ENCODE assay signal across 10 cellular contexts in genomic region chr1:66275083-66275482, GRCh38.
A peak's percentile ranks its signal among the peaks of the same experiment; 100 is the strongest.
DNase-seq lines count a peak whose midpoint lies in the region; ATAC-seq, FAIRE-seq and TF ChIP-seq lines count a peak whose summit lies in the region.
"Had no signal": no experiment of that assay in that cellular context is flagged by ENCODE, and none has a peak within 500 bp of the region (broad histone marks: within the 10 kb centered on the region; RNA-seq: fewer than 3 reads in every experiment).

No MANE protein-coding gene starts in this region.

- H3K9me3 Mint-ChIP-seq in activated CD4-positive, alpha-beta T cell treated with anti-CD3 and anti-CD28 coated beads for 36 hours (ENCODE audit: low read depth) = peaks cover 2% of the 10 kb centered on the region
- H3K9me3 Mint-ChIP-seq in dendritic cell treated with granulocyte-macrophage colony-stimulating factor and Interleukin-4, amounts not matched to agents 40 ng/mL and 50 ng/mL, for 4 days = no peaks in the 10 kb centered on the region
- no peaks in the 10 kb centered on the region for H3K9me3 Mint-ChIP-seq in stimulated activated effector memory CD8-positive, alpha-beta T cell treated with anti-CD3 and anti-CD28 coated beads, Interleukin-12 subunit alpha, Interleukin-12 subunit beta, amount 100 ng/mL, for 72 hours

- no peak overlapping the region for H3K4me3 ChIP-seq in OCI-LY3 (ENCODE audit: low read length)
- no peak overlapping the region for H3K4me3 ChIP-seq in adrenal gland
- no peak overlapping the region for H3K4me3 ChIP-seq in mesenchymal stem cell (ENCODE audit: insufficient read depth in 1 of 2, low read depth in 1 of 2, low read length in 2 of 2)
- H3K4me3 ChIP-seq in pancreas = no peak overlapping the region
- H3K4me3 ChIP-seq: sigmoid colon had no signal

- H4K8ac ChIP-seq in mesenchymal stem cell (ENCODE audit: low read length) = no peak overlapping the region

- no peak overlapping the region for H3K4ac ChIP-seq in mesenchymal stem cell (ENCODE audit: low read depth in 1 of 2, low read length in 2 of 2)

- no peaks in the 10 kb centered on the region for H3K36me3 ChIP-seq in OCI-LY3 (replicated peaks; ENCODE audit: low read depth, low read length)
- no peaks in the 10 kb centered on the region for H3K36me3 ChIP-seq in adrenal gland (replicated peaks in 1 of 2)
- H3K36me3 ChIP-seq in mesenchymal stem cell (ENCODE audit: control insufficient read depth in 1 of 2, insufficient read depth in 2 of 2, low read depth in 1 of 2, low read length in 2 of 2) = no peaks in the 10 kb centered on the region
- H3K36me3 ChIP-seq in pancreas = no peaks in the 10 kb centered on the region
- H3K36me3 ChIP-seq: sigmoid colon had no signal

- H3K36me3 Mint-ChIP-seq in activated CD4-positive, alpha-beta T cell treated with anti-CD3 and anti-CD28 coated beads for 36 hours (ENCODE audit: low read depth) = peaks cover 1% of the 10 kb centered on the region
- H3K36me3 Mint-ChIP-seq in dendritic cell treated with granulocyte-macrophage colony-stimulating factor and Interleukin-4, amounts not matched to agents 40 ng/mL and 50 ng/mL, for 4 days (ENCODE audit: low read depth) = no peaks in the 10 kb centered on the region
- peaks cover 20% of the 10 kb centered on the region for H3K36me3 Mint-ChIP-seq in stimulated activated effector memory CD8-positive, alpha-beta T cell treated with anti-CD3 and anti-CD28 coated beads, Interleukin-12 subunit alpha, Interleukin-12 subunit beta, amount 100 ng/mL, for 72 hours

- TF ChIP-seq CTCF in OCI-LY3 (IDR thresholded peaks at IDR 0.05; ENCODE audit: low read depth, low read length) (no peak), adrenal gland (IDR thresholded peaks at IDR 0.05) (no peak), pancreas (IDR thresholded peaks at IDR 0.05) (no peak)

- H2BK12ac ChIP-seq in mesenchymal stem cell (ENCODE audit: low read length in 2 of 2) = no peak overlapping the region

- H3K4me2 ChIP-seq in OCI-LY3 (ENCODE audit: low read length) (peak overlapping the region; percentile 84), mesenchymal stem cell (ENCODE audit: low read length, poor library complexity, severe bottlenecking) (no peak overlapping the region)

- H4K91ac ChIP-seq in mesenchymal stem cell (ENCODE audit: low read length) = no peak overlapping the region

- H3K27me3 ChIP-seq in OCI-LY3 (ENCODE audit: low read depth, low read length) (no peaks in the 10 kb centered on the region), adrenal gland (no peaks in the 10 kb centered on the region), mesenchymal stem cell (ENCODE audit: control insufficient read depth in 1 of 2, insufficient read depth in 1 of 2, low read length in 2 of 2) (no peaks in the 10 kb centered on the region), pancreas (no peaks in the 10 kb centered on the region)
- H3K27me3 ChIP-seq: sigmoid colon had no signal

- no peak overlapping the region for H2BK120ac ChIP-seq in mesenchymal stem cell (ENCODE audit: low read depth, low read length)

- H3K27ac ChIP-seq in OCI-LY3 (ENCODE audit: low read length) = peak overlapping the region; percentile 100
- H3K27ac ChIP-seq in adrenal gland = peak overlapping the region in 1 of 5 donors; percentile 65
- no peak overlapping the region for H3K27ac ChIP-seq in mesenchymal stem cell (ENCODE audit: low read length, poor library complexity, severe bottlenecking)
- H3K27ac ChIP-seq in pancreas = no peak overlapping the region

- H3K18ac ChIP-seq in mesenchymal stem cell (ENCODE audit: low read depth in 1 of 2, low read length in 2 of 2) = no peak overlapping the region

- H3K9me3 ChIP-seq in OCI-LY3 (ENCODE audit: insufficient read depth, low read length) (no peaks in the 10 kb centered on the region), adrenal gland (replicated peaks in 1 of 3) (no peaks in the 10 kb centered on the region), mesenchymal stem cell (ENCODE audit: control insufficient read depth, low read length) (no peaks in the 10 kb centered on the region), pancreas (no peaks in the 10 kb centered on the region)
- H3K9me3 ChIP-seq: sigmoid colon had no signal

- no peak overlapping the region for H3K4me3 Mint-ChIP-seq in activated CD4-positive, alpha-beta T cell treated with anti-CD3 and anti-CD28 coated beads for 36 hours
- H3K4me3 Mint-ChIP-seq in dendritic cell treated with granulocyte-macrophage colony-stimulating factor and Interleukin-4, amounts not matched to agents 40 ng/mL and 50 ng/mL, for 4 days = no peak overlapping the region
- peak overlapping the region; percentile 60 for H3K4me3 Mint-ChIP-seq in stimulated activated effector memory CD8-positive, alpha-beta T cell treated with anti-CD3 and anti-CD28 coated beads, Interleukin-12 subunit alpha, Interleukin-12 subunit beta, amount 100 ng/mL, for 72 hours

- WGBS in adrenal gland, 4 donors = 87 to 100% (median 95%) methylated on average over 1 of the region's 1 CpG
- WGBS in mesenchymal stem cell = 92% methylated on average over 1 of the region's 1 CpG
- WGBS in pancreas, 2 donors = 76 to 90% methylated on average over 1 of the region's 1 CpG

- no peaks in the 10 kb centered on the region for H4K20me1 ChIP-seq in OCI-LY3 (ENCODE audit: insufficient read depth, low read length)

- peak overlapping the region; percentile 73 for H3K9ac ChIP-seq in OCI-LY3 (ENCODE audit: low read length)
- no peak overlapping the region for H3K9ac ChIP-seq in mesenchymal stem cell (ENCODE audit: low read length)

- H3K27ac Mint-ChIP-seq in activated CD4-positive, alpha-beta T cell treated with anti-CD3 and anti-CD28 coated beads for 36 hours = peak overlapping the region; percentile 78
- peak overlapping the region; percentile 75 for H3K27ac Mint-ChIP-seq in dendritic cell treated with granulocyte-macrophage colony-stimulating factor and Interleukin-4, amounts not matched to agents 40 ng/mL and 50 ng/mL, for 4 days
- H3K27ac Mint-ChIP-seq in stimulated activated effector memory CD8-positive, alpha-beta T cell treated with anti-CD3 and anti-CD28 coated beads, Interleukin-12 subunit alpha, Interleukin-12 subunit beta, amount 100 ng/mL, for 72 hours = peak overlapping the region; percentile 74

- CTCF ChIA-PET in activated CD4-positive, alpha-beta T cell treated with anti-CD3 and anti-CD28 coated beads for 36 hours (lab: Charles Lee) = interaction anchor here (0.6 to 4.3 kb wide), 14 partner anchors 19 to 171 kb away, joined by 3 to 43 read pairs (median 4); no protein-coding TSS in a partner anchor

- no peak overlapping the region for H3K23ac ChIP-seq in mesenchymal stem cell (ENCODE audit: low read length in 2 of 2)

- no peaks in the 10 kb centered on the region for H3K79me1 ChIP-seq in mesenchymal stem cell (replicated peaks; ENCODE audit: low read length, poor library complexity, severe bottlenecking)

- ATAC-seq in activated CD4-positive, alpha-beta T cell treated with anti-CD3 and anti-CD28 coated beads for 36 hours = peak; percentile 55
- ATAC-seq in stimulated activated effector memory CD8-positive, alpha-beta T cell treated with anti-CD3 and anti-CD28 coated beads, Interleukin-12 subunit alpha, Interleukin-12 subunit beta, amount 100 ng/mL, for 72 hours = peak; percentile 57
- ATAC-seq in pancreas = no peak

- peaks cover 89% of the 10 kb centered on the region for H3K4me1 Mint-ChIP-seq in activated CD4-positive, alpha-beta T cell treated with anti-CD3 and anti-CD28 coated beads for 36 hours
- peaks cover 73% of the 10 kb centered on the region for H3K4me1 Mint-ChIP-seq in dendritic cell treated with granulocyte-macrophage colony-stimulating factor and Interleukin-4, amounts not matched to agents 40 ng/mL and 50 ng/mL, for 4 days (ENCODE audit: low read depth)
- peaks cover 82% of the 10 kb centered on the region for H3K4me1 Mint-ChIP-seq in stimulated activated effector memory CD8-positive, alpha-beta T cell treated with anti-CD3 and anti-CD28 coated beads, Interleukin-12 subunit alpha, Interleukin-12 subunit beta, amount 100 ng/mL, for 72 hours

- no peaks in the 10 kb centered on the region for H3K27me3 Mint-ChIP-seq in activated CD4-positive, alpha-beta T cell treated with anti-CD3 and anti-CD28 coated beads for 36 hours
- peaks cover 2% of the 10 kb centered on the region for H3K27me3 Mint-ChIP-seq in dendritic cell treated with granulocyte-macrophage colony-stimulating factor and Interleukin-4, amounts not matched to agents 40 ng/mL and 50 ng/mL, for 4 days

- intact Hi-C loops in activated CD4-positive, alpha-beta T cell treated with anti-CD3 and anti-CD28 coated beads for 36 hours (cut with DNase I, micrococcal nuclease) = loop anchor here (1.0 to 10.0 kb wide), 4 partner anchors 16 to 1310 kb away; partner anchors contain the start of gene JAK1 (in 1 of the 2)
- intact Hi-C loops in dendritic cell treated with granulocyte-macrophage colony-stimulating factor and Interleukin-4, amounts not matched to agents 40 ng/mL and 50 ng/mL, for 4 days (cut with micrococcal nuclease) = loop anchor here (5.0 kb wide), 1 partner anchor 57 kb away; no protein-coding TSS in a partner anchor
- intact Hi-C loops in adrenal gland (cut with DNase I) = no loop called here
- intact Hi-C loops in pancreas (cut with DNase I) = no loop called here

- no peak overlapping the region for H3K14ac ChIP-seq in mesenchymal stem cell (ENCODE audit: low read length in 2 of 2)

- H2AFZ ChIP-seq in OCI-LY3 (ENCODE audit: low read depth, low read length) = no peak overlapping the region
- H2AFZ ChIP-seq in mesenchymal stem cell (ENCODE audit: low read depth, low read length) = no peak overlapping the region

- H3K79me2 ChIP-seq in OCI-LY3 (ENCODE audit: low read length) = peaks cover 4% of the 10 kb centered on the region

- no peak for DNase-seq in activated CD4-positive, alpha-beta T cell treated with anti-CD3 and anti-CD28 coated beads for 36 hours
- no peak for DNase-seq in activated CD4-positive, alpha-beta T cell treated with anti-CD3 and anti-CD28 coated beads for 4 hours
- peak in 1 of 2 donors; percentile 63 for DNase-seq in stimulated activated effector memory CD8-positive, alpha-beta T cell treated with anti-CD3 and anti-CD28 coated beads, Interleukin-12 subunit alpha, Interleukin-12 subunit beta, amount 100 ng/mL, for 72 hours (ENCODE audit: low spot score in 2 of 2)
- no peak for DNase-seq in adrenal gland
- no peak for DNase-seq in mesenchymal stem cell
- no peak for DNase-seq in pancreas
- DNase-seq: NCI-H2029, sigmoid colon had no signal

- H2BK15ac ChIP-seq in mesenchymal stem cell (ENCODE audit: low read depth, poor library complexity, severe bottlenecking) = no peak overlapping the region

- no peak overlapping the region for H2AK5ac ChIP-seq in mesenchymal stem cell (ENCODE audit: low read length, severe bottlenecking)

- no peak for FAIRE-seq in pancreas (lab: Jason Lieb, UNC)

- TF ChIP-seq POLR2A in adrenal gland (IDR thresholded peaks at IDR 0.05) = no peak

- H2BK5ac ChIP-seq in mesenchymal stem cell (ENCODE audit: low read depth, low read length, poor library complexity, severe bottlenecking) = no peak overlapping the region

- POLR2A ChIA-PET in activated CD4-positive, alpha-beta T cell treated with anti-CD3 and anti-CD28 coated beads for 36 hours (lab: Charles Lee) = interaction anchor here (0.6 to 1.5 kb wide), 7 partner anchors 16 to 99 kb away, joined by 3 to 8 read pairs (median 3); no protein-coding TSS in a partner anchor

- peaks cover 95% of the 10 kb centered on the region for H3K4me1 ChIP-seq in OCI-LY3 (ENCODE audit: low read length)
- H3K4me1 ChIP-seq in adrenal gland (replicated peaks in 1 of 2) = peaks cover 12 to 38% of the 10 kb centered on the region in 2 donors
- peaks cover 4% of the 10 kb centered on the region for H3K4me1 ChIP-seq in mesenchymal stem cell (ENCODE audit: control insufficient read depth, insufficient read depth, low read depth, low read length)
- H3K4me1 ChIP-seq in pancreas = peaks cover 0 to 9% (median 3%) of the 10 kb centered on the region in 3 donors

Comparison
In these comparisons a context has a peak if more than half of its experiments do, and no peak if none do; other contexts are left out.
1. ATAC-seq: peak in activated CD4-positive, alpha-beta T cell treated with anti-CD3 and anti-CD28 coated beads for 36 hours (single experiment) and stimulated activated effector memory CD8-positive, alpha-beta T cell treated with anti-CD3 and anti-CD28 coated beads, Interleukin-12 subunit alpha, Interleukin-12 subunit beta, amount 100 ng/mL, for 72 hours (single experiment); none in pancreas (0 of 4).
2. intact Hi-C loops: an anchor here in activated CD4-positive, alpha-beta T cell treated with anti-CD3 and anti-CD28 coated beads for 36 hours (1.0 to 10.0 kb wide) and dendritic cell treated with granulocyte-macrophage colony-stimulating factor and Interleukin-4, amounts not matched to agents 40 ng/mL and 50 ng/mL, for 4 days (5.0 kb wide); none called in adrenal gland and pancreas.
3. Peak in every context shown above with its lines, with median percentiles within 50 percentile points of each other: H3K27ac Mint-ChIP-seq.